Comparison of ENCODE assay signal across 16 cellular contexts in the genomic region with DNA sequence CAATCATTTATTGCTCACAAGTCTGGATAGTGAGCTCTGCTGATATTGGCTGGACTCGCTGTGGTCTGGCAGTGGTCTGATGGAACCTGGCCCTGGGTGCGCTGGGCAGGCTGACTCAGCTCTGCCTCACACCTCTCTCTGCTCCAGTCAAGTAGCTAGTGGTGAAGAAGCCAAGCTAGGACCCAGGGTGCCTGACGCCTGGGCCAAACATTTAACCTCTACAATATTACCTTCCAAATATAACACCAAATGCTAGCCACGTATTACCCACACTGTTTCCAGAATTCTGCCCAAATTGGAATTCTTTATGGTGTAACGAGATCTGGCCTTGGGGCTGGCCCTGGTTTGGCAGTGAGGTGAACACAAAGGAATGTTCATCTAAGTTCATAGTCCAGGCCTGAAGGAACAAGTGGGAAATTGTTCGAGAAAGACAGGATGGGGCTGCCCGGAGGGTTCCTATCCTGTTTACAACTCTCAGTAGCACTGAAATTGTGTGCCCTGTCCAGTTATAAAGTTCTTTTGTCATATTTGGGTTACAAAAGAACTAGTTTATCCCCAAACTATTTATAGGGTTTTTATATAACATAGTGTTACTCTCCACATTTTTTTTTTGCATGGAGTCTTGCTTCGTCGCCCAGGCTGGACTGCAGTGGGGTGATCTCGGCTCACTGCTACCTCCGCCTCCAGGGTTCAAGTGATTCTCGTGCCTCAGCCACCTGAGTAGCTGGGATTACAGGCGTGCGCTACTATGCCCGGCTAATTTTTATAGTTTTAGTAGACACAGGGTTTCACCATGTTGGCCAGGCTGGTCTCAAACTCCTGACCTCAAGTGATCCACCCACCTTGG. TPM values are rescaled to one million over a fixed set of nuclear protein-coding genes. Genes with fewer than 3 reads are reported as not detected.
A peak's percentile ranks its signal among the peaks of the same experiment; 100 is the strongest.
DNase-seq lines count a peak whose midpoint lies in the region; ATAC-seq, FAIRE-seq and TF ChIP-seq lines count a peak whose summit lies in the region.
"Had no signal": no experiment of that assay in that cellular context is flagged by ENCODE, and none has a peak within 500 bp of the region (broad histone marks: within the 10 kb centered on the region; RNA-seq: fewer than 3 reads in every experiment).

No MANE protein-coding gene starts in this region.

- ATAC-seq in Right ventricle myocardium inferior (peak; percentile 64), left lung (peak; percentile 60)
- ATAC-seq: GM12878; stimulated activated naive B cell treated with anti-CD40 and anti-IgM and Interleukin-4, amounts not matched to agents 10 μg/mL and 1 μg/mL and 100 μg/mL, for 72 hours had no signal

- TF ChIP-seq CTCF in bronchial epithelial cell (IDR thresholded peaks at IDR 0.05; ENCODE audit: insufficient read depth, low read length, severe bottlenecking) (no peak), left lung (IDR thresholded peaks at IDR 0.05) (no peak), progenitor cell of endocrine pancreas (IDR thresholded peaks at IDR 0.05; ENCODE audit: unreplicated experiment) (no peak)

- peaks cover 0 to 6% of the 10 kb centered on the region in 2 donors for H3K9me3 ChIP-seq in left lung

- H3K36me3 Mint-ChIP-seq in progenitor cell of endocrine pancreas (ENCODE audit: insufficient read depth) = no peaks in the 10 kb centered on the region
- H3K36me3 Mint-ChIP-seq: stimulated activated naive B cell treated with anti-CD40 and anti-IgM and Interleukin-4, amounts not matched to agents 10 μg/mL and 1 μg/mL and 100 μg/mL, for 72 hours had no signal

- no peak overlapping the region for H3K4me3 ChIP-seq in bronchial epithelial cell (ENCODE audit: low read depth, low read length)
- H3K4me3 ChIP-seq in left lung = no peak overlapping the region
- H3K4me3 ChIP-seq: GM12878 had no signal

- no peak for FAIRE-seq in bronchial epithelial cell (lab: Jason Lieb, UNC)
- FAIRE-seq: GM12878 had no signal

- no peaks in the 10 kb centered on the region for H3K4me1 ChIP-seq in left lung

- H3K27me3 ChIP-seq in bronchial epithelial cell (ENCODE audit: control insufficient read depth, insufficient read depth, low read length) (no peaks in the 10 kb centered on the region), left lung (no peaks in the 10 kb centered on the region)

- H3K27ac ChIP-seq in left lung = no peak overlapping the region
- H3K27ac ChIP-seq: 22Rv1, VCaP had no signal

- H3K36me3 ChIP-seq in bronchial epithelial cell (ENCODE audit: control insufficient read depth, insufficient read depth, low read length) (no peaks in the 10 kb centered on the region), left lung (no peaks in the 10 kb centered on the region)

- no peaks in the 10 kb centered on the region for H3K9me3 Mint-ChIP-seq in progenitor cell of endocrine pancreas (ENCODE audit: low read depth)

- peaks cover 4% of the 10 kb centered on the region for H3K27me3 Mint-ChIP-seq in progenitor cell of endocrine pancreas

- H3K27ac Mint-ChIP-seq in progenitor cell of endocrine pancreas = no peak overlapping the region
- H3K27ac Mint-ChIP-seq: activated naive CD8-positive, alpha-beta T cell treated with anti-CD3 and anti-CD28 coated beads for 36 hours; stimulated activated naive B cell treated with anti-CD40 and anti-IgM and Interleukin-4, amounts not matched to agents 10 μg/mL and 1 μg/mL and 100 μg/mL, for 72 hours had no signal

- peaks cover 1% of the 10 kb centered on the region for H3K4me1 Mint-ChIP-seq in progenitor cell of endocrine pancreas (ENCODE audit: low read depth)
- H3K4me1 Mint-ChIP-seq: activated naive CD8-positive, alpha-beta T cell treated with anti-CD3 and anti-CD28 coated beads for 36 hours; stimulated activated naive B cell treated with anti-CD40 and anti-IgM and Interleukin-4, amounts not matched to agents 10 μg/mL and 1 μg/mL and 100 μg/mL, for 72 hours had no signal

- DNase-seq in Right ventricle myocardium inferior (ENCODE audit: missing footprints) (no peak), cardiac septum (ENCODE audit: low spot score) (no peak), bronchial epithelial cell (ENCODE audit: low read depth) (peak; percentile 83), left lung (no peak), T-helper 1 cell (no peak), hippocampal formation (lab: John Stamatoyannopoulos, UW) (no peak), progenitor cell of endocrine pancreas (ENCODE audit: low spot score, unreplicated experiment) (no peak)
- DNase-seq in activated CD4-positive, alpha-beta T cell treated with anti-CD3 and anti-CD28 coated beads for 1 hour = no peak
- DNase-seq: activated naive CD8-positive, alpha-beta T cell treated with anti-CD3 and anti-CD28 coated beads for 36 hours; H7; NCI-H69; stimulated activated naive B cell treated with anti-CD40 and anti-IgM and Interleukin-4, amounts not matched to agents 10 μg/mL and 1 μg/mL and 100 μg/mL, for 72 hours had no signal

- H3K4me3 Mint-ChIP-seq in progenitor cell of endocrine pancreas (ENCODE audit: low read depth) = no peak overlapping the region
- H3K4me3 Mint-ChIP-seq: activated naive CD8-positive, alpha-beta T cell treated with anti-CD3 and anti-CD28 coated beads for 36 hours; stimulated activated naive B cell treated with anti-CD40 and anti-IgM and Interleukin-4, amounts not matched to agents 10 μg/mL and 1 μg/mL and 100 μg/mL, for 72 hours had no signal

- intact Hi-C loops in Right ventricle myocardium inferior (cut with DNase I) (no loop called here), cardiac septum (cut with DNase I) (no loop called here), left lung (cut with DNase I) (no loop called here)

RNA-seq across cellular contexts. Expression of gene OR2AE1, which starts 16.3 kb away (rescaled TPM):
- total RNA-seq in Right ventricle myocardium inferior = not detected
- total RNA-seq in cardiac septum = not detected
- not detected in 2 replicates for total RNA-seq in bronchial epithelial cell
- total RNA-seq in left lung = under 1 TPM in 1 of 2 donors, not detected in 1; 0.94 TPM
- total RNA-seq in progenitor cell of endocrine pancreas = not detected in 2 replicates
- total RNA-seq: activated naive CD8-positive, alpha-beta T cell treated with anti-CD3 and anti-CD28 coated beads for 36 hours; H7 had no signal

RNA-seq across cellular contexts. Expression of gene CYP3A43, which starts 32.7 kb away (rescaled TPM):
- total RNA-seq in Right ventricle myocardium inferior = not detected
- not detected for total RNA-seq in cardiac septum
- not detected in 2 replicates for total RNA-seq in bronchial epithelial cell
- total RNA-seq in left lung = not detected
- not detected in 2 replicates for total RNA-seq in progenitor cell of endocrine pancreas
- total RNA-seq: activated naive CD8-positive, alpha-beta T cell treated with anti-CD3 and anti-CD28 coated beads for 36 hours; GM12878; H7; pulmonary artery endothelial cell had no signal

RNA-seq across cellular contexts. Expression of gene TRIM4, which starts 58.8 kb away (rescaled TPM):
- 6.2 TPM for total RNA-seq in Right ventricle myocardium inferior
- total RNA-seq in cardiac septum = 7.8 TPM
- 17.1 and 20.7 TPM in 2 replicates for total RNA-seq in bronchial epithelial cell
- total RNA-seq in left lung = 10 to 100 TPM; 23.6 to 27.0 TPM
- total RNA-seq in progenitor cell of endocrine pancreas = 14.2 and 15.6 TPM in 2 replicates
